23 cellular contexts compared by ENCODE assay signal in genomic region chr4:133188433-133189175, GRCh38. TPM values are rescaled to one million over a fixed set of nuclear protein-coding genes. Genes with fewer than 3 reads are reported as not detected.
A peak's percentile ranks its signal among the peaks of the same experiment; 100 is the strongest.
DNase-seq lines count a peak whose midpoint lies in the region; ATAC-seq and FAIRE-seq lines count a peak whose summit lies in the region.
"Had no signal": no experiment of that assay in that cellular context is flagged by ENCODE, and none has a peak within 500 bp of the region (broad histone marks: within the 10 kb centered on the region; RNA-seq: fewer than 3 reads in every experiment).

No MANE protein-coding gene starts in this region.

- H3K9ac ChIP-seq in adipocyte (ENCODE audit: low read length) = no peak overlapping the region

- 73 to 85% (median 78%) methylated on average over 8 of the region's 8 CpGs for WGBS in small intestine, 3 donors

- H3K4me1 ChIP-seq in adipocyte (ENCODE audit: control insufficient read depth, insufficient read depth, low read length) = no peaks in the 10 kb centered on the region
- H3K4me1 ChIP-seq in small intestine (ENCODE audit: control insufficient read depth in 2 of 2, insufficient read depth in 1 of 2, low read depth in 1 of 2, low read length in 1 of 2) = no peaks in the 10 kb centered on the region
- H3K4me1 ChIP-seq: stomach had no signal

- H3K27me3 ChIP-seq in adipocyte (replicated peaks; ENCODE audit: control insufficient read depth, insufficient read depth, low read length) = no peaks in the 10 kb centered on the region
- no peaks in the 10 kb centered on the region for H3K27me3 ChIP-seq in small intestine (ENCODE audit: control insufficient read depth in 2 of 2, insufficient read depth in 2 of 2, low read length in 2 of 2)
- H3K27me3 ChIP-seq: neutrophil, stomach had no signal

- H3K27ac ChIP-seq in small intestine (ENCODE audit: low read depth in 1 of 2, low read length in 1 of 2) = no peak overlapping the region
- H3K27ac ChIP-seq: neutrophil, stomach had no signal

- peak; percentile 22 for DNase-seq in adipocyte (ENCODE audit: low read depth)
- no peak for DNase-seq in small intestine
- no peak for DNase-seq in HPDE6-E6E7 (ENCODE audit: extremely low spot score)
- DNase-seq in NCI-H524 (lab: John Stamatoyannopoulos, UW) = no peak
- no peak for DNase-seq in inferior parietal cortex (ENCODE audit: extremely low spot score)
- DNase-seq: activated CD4-positive, alpha-beta T cell treated with anti-CD3 and anti-CD28 coated beads, Interleukin-2, amount 50 U/mL, for 48 hours; activated gamma-delta T cell treated with Interleukin-2 at 50 U/mL for 16 hours; AML-193; amniotic stem cell; foreskin melanocyte; H9; kidney; NCI-H1105 treated with DMSO at 0.1 percent for 48 hours; NCI-H748 treated with DMSO at 0.1 percent for 48 hours; SIG-M5; stomach; T-helper 17 cell; trophoblast cell had no signal

- ATAC-seq in GM18868 (IDR thresholded peaks at IDR 0.05; ENCODE audit: unreplicated experiment) = peak; percentile 82
- ATAC-seq in HG03439 (IDR thresholded peaks at IDR 0.05; ENCODE audit: unreplicated experiment) = peak; percentile 78
- ATAC-seq: T-helper 17 cell had no signal

- no peak overlapping the region for H3K4me3 ChIP-seq in adipocyte (ENCODE audit: low read length)
- H3K4me3 ChIP-seq in small intestine (ENCODE audit: low read depth in 1 of 2, low read length in 2 of 2) = no peak overlapping the region
- H3K4me3 ChIP-seq: lung, stomach had no signal

- peak; percentile 71 for FAIRE-seq in small intestine (lab: Jason Lieb, UNC)
- FAIRE-seq: HTR-8/SVneo had no signal

- H3K36me3 ChIP-seq in adipocyte (ENCODE audit: control insufficient read depth, insufficient read depth, low read length, severe bottlenecking) (no peaks in the 10 kb centered on the region), small intestine (ENCODE audit: control insufficient read depth in 2 of 2, insufficient read depth in 2 of 2, low read length in 2 of 2) (no peaks in the 10 kb centered on the region)
- H3K36me3 ChIP-seq: neutrophil, stomach had no signal

- H3K9me3 ChIP-seq in adipocyte (ENCODE audit: control insufficient read depth, low read length) = no peaks in the 10 kb centered on the region
- H3K9me3 ChIP-seq in small intestine (ENCODE audit: control insufficient read depth, low read depth) = no peaks in the 10 kb centered on the region
- H3K9me3 ChIP-seq: neutrophil, stomach had no signal

RNA-seq across cellular contexts. Expression of gene PCDH10, which starts 39.5 kb away (rescaled TPM):
- polyA plus RNA-seq in small intestine = under 1 TPM in 1 of 3 donors, not detected in 2; 0.73 TPM
